10 cellular contexts compared by ENCODE assay signal in genomic region chr10:43647576-43647975, GRCh38. TPM values are rescaled to one million over a fixed set of nuclear protein-coding genes. Genes with fewer than 3 reads are reported as not detected.
DNase-seq lines count a peak whose midpoint lies in the region; ATAC-seq and TF ChIP-seq lines count a peak whose summit lies in the region.
"Had no signal": no experiment of that assay in that cellular context is flagged by ENCODE, and none has a peak within 500 bp of the region (broad histone marks: within the 10 kb centered on the region; RNA-seq: fewer than 3 reads in every experiment).

No MANE protein-coding gene starts in this region.

- peaks cover 0 to 6% of the 10 kb centered on the region in 2 donors for H3K27me3 Mint-ChIP-seq in CD8-positive, alpha-beta memory T cell
- no peaks in the 10 kb centered on the region for H3K27me3 Mint-ChIP-seq in osteocyte (ENCODE audit: unreplicated experiment)

- peak overlapping the region; percentile 75 for H3K27ac ChIP-seq in CD8-positive, alpha-beta memory T cell (ENCODE audit: low read depth, low read length)

- peak overlapping the region; percentile 91 to 96 (median 94) for H3K4me3 Mint-ChIP-seq in CD8-positive, alpha-beta memory T cell
- peak overlapping the region; percentile 87 for H3K4me3 Mint-ChIP-seq in osteocyte (ENCODE audit: unreplicated experiment)

- peaks cover 14% of the 10 kb centered on the region for H3K4me1 ChIP-seq in CD8-positive, alpha-beta memory T cell (ENCODE audit: insufficient read depth, low read length)
- H3K4me1 ChIP-seq in NT2/D1 (ENCODE audit: insufficient read depth, insufficient read length), result no peaks in the 10 kb centered on the region
- H3K4me1 ChIP-seq in endocrine pancreas (ENCODE audit: control insufficient read depth, insufficient read depth, low read length), result no peaks in the 10 kb centered on the region

- H3K4me1 Mint-ChIP-seq in CD8-positive, alpha-beta memory T cell, result peaks cover 20 to 27% (median 27%) of the 10 kb centered on the region in 3 donors
- H3K4me1 Mint-ChIP-seq in osteocyte (ENCODE audit: unreplicated experiment), result peaks cover 9% of the 10 kb centered on the region

- CTCF ChIA-PET in CD8-positive, alpha-beta memory T cell (lab: Charles Lee), result interaction anchor here (1.1 to 1.6 kb wide), 2 partner anchors 1209 to 1224 kb away, joined by 3 read pairs; no protein-coding TSS in a partner anchor

- no peak for DNase-seq in CD8-positive, alpha-beta memory T cell
- DNase-seq in NT2/D1 (ENCODE audit: low read depth, low spot score) (no peak), osteocyte (ENCODE audit: extremely low spot score, unreplicated experiment) (no peak), RPMI8226 (no peak), ecto neural progenitor cell (ENCODE audit: low spot score) (no peak)
- DNase-seq: cortex of kidney had no signal

- peak overlapping the region in 7 of 8 donors; percentile 82 to 97 (median 95) for H3K27ac Mint-ChIP-seq in CD8-positive, alpha-beta memory T cell
- H3K27ac Mint-ChIP-seq in osteocyte (ENCODE audit: unreplicated experiment), result peak overlapping the region; percentile 78

- no peaks in the 10 kb centered on the region for H3K27me3 ChIP-seq in CD8-positive, alpha-beta memory T cell (ENCODE audit: insufficient read depth, low read length, poor library complexity, severe bottlenecking)
- H3K27me3 ChIP-seq in NT2/D1 (ENCODE audit: insufficient read depth, insufficient read length) (peaks cover 11% of the 10 kb centered on the region), endocrine pancreas (ENCODE audit: control insufficient read depth, insufficient read depth, low read length) (no peaks in the 10 kb centered on the region)
- H3K27me3 ChIP-seq: tibial nerve had no signal

- H3K9ac ChIP-seq in NT2/D1 (ENCODE audit: insufficient read length, low read depth), result no peak overlapping the region
- H3K9ac ChIP-seq in endocrine pancreas (ENCODE audit: control insufficient read depth, insufficient read depth, low read length), result peak overlapping the region; percentile 85

- peaks cover 16 to 50% (median 41%) of the 10 kb centered on the region in 3 donors for H3K36me3 Mint-ChIP-seq in CD8-positive, alpha-beta memory T cell
- H3K36me3 Mint-ChIP-seq in osteocyte (ENCODE audit: unreplicated experiment), result peaks cover 52% of the 10 kb centered on the region

- no peak for TF ChIP-seq CTCF in osteocyte (IDR thresholded peaks at IDR 0.05)

- peaks cover 30% of the 10 kb centered on the region for H3K36me3 ChIP-seq in CD8-positive, alpha-beta memory T cell (ENCODE audit: insufficient read depth, low read length)
- H3K36me3 ChIP-seq in NT2/D1 (ENCODE audit: insufficient read depth, insufficient read length, low read length) (peaks cover 36% of the 10 kb centered on the region), endocrine pancreas (ENCODE audit: control insufficient read depth, insufficient read depth, low read length) (peaks cover 21% of the 10 kb centered on the region)

- H3K4me3 ChIP-seq in CD8-positive, alpha-beta memory T cell (ENCODE audit: low read length), result peak overlapping the region; percentile 52
- H3K4me3 ChIP-seq in NT2/D1 (ENCODE audit: insufficient read length, low read depth) (peak overlapping the region; percentile 72), endocrine pancreas (ENCODE audit: control insufficient read depth, insufficient read depth, low read length) (peak overlapping the region; percentile 65)

- POLR2A ChIA-PET in CD8-positive, alpha-beta memory T cell (lab: Charles Lee), result no interaction called here

- no peak for ATAC-seq in GM18502 (IDR thresholded peaks at IDR 0.05; ENCODE audit: poor library complexity, unreplicated experiment)
- no peak for ATAC-seq in HG02973 (IDR thresholded peaks at IDR 0.05; ENCODE audit: unreplicated experiment)

- peaks cover 24 to 46% (median 38%) of the 10 kb centered on the region in 5 donors for H3K9me3 Mint-ChIP-seq in CD8-positive, alpha-beta memory T cell
- peaks cover 22% of the 10 kb centered on the region for H3K9me3 Mint-ChIP-seq in osteocyte (ENCODE audit: unreplicated experiment)

- peaks cover 32% of the 10 kb centered on the region for H3K9me3 ChIP-seq in CD8-positive, alpha-beta memory T cell (ENCODE audit: low read length)
- peaks cover 52% of the 10 kb centered on the region for H3K9me3 ChIP-seq in NT2/D1 (ENCODE audit: insufficient read depth, low read length)
- peaks cover 13% of the 10 kb centered on the region for H3K9me3 ChIP-seq in endocrine pancreas (ENCODE audit: control insufficient read depth, low read length)

RNA-seq across cellular contexts. Expression of gene ZNF32, which starts 1.1 kb away (rescaled TPM):
- total RNA-seq in CD8-positive, alpha-beta memory T cell, result 10 to 100 TPM; 17.4 to 17.7 TPM
- polyA plus RNA-seq in CD8-positive, alpha-beta memory T cell, result 86.3 TPM
- total RNA-seq in osteocyte, result 48.8 and 49.9 TPM in 2 replicates

RNA-seq across cellular contexts. Expression of gene ZNF485, which starts 41.3 kb away (rescaled TPM):
- total RNA-seq in CD8-positive, alpha-beta memory T cell, result 1 to 10 TPM; 5.5 to 7.6 TPM
- polyA plus RNA-seq in CD8-positive, alpha-beta memory T cell, result 5.4 TPM
- 1.7 and 2.4 TPM in 2 replicates for total RNA-seq in osteocyte
